1 cellular context compared by ENCODE assay signal in genomic region chr15:96338772-96339661, GRCh38.
A peak's percentile ranks its signal among the peaks of the same experiment; 100 is the strongest.
TF ChIP-seq lines count a peak whose summit lies in the region.

No MANE protein-coding gene starts in this region.

TF ChIP-seq in HEK293, 187 proteins besides CTCF, POLR2A, EP300 and RAD21 (continued from another document):
- TF ChIP-seq, protein P1, sequence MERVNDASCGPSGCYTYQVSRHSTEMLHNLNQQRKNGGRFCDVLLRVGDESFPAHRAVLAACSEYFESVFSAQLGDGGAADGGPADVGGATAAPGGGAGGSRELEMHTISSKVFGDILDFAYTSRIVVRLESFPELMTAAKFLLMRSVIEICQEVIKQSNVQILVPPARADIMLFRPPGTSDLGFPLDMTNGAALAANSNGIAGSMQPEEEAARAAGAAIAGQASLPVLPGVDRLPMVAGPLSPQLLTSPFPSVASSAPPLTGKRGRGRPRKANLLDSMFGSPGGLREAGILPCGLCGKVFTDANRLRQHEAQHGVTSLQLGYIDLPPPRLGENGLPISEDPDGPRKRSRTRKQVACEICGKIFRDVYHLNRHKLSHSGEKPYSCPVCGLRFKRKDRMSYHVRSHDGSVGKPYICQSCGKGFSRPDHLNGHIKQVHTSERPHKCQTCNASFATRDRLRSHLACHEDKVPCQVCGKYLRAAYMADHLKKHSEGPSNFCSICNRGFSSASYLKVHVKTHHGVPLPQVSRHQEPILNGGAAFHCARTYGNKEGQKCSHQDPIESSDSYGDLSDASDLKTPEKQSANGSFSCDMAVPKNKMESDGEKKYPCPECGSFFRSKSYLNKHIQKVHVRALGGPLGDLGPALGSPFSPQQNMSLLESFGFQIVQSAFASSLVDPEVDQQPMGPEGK (tag by site-specific recombination; IDR thresholded peaks at IDR 0.05) = peak; percentile 67
- TF ChIP-seq ZFP69B (tag by site-specific recombination; IDR thresholded peaks at IDR 0.05) (0 out of 2 replicates have a peak, but pooled peaks have one; percentile 19), PRDM1 (tag by site-specific recombination; IDR thresholded peaks at IDR 0.05) (peak; percentile 74), ZNF366 (tag by site-specific recombination; conservative IDR thresholded peaks at IDR 0.05) (peak; percentile 46; the same call in 1 of the 2 replicates), PRDM10 (tag by site-specific recombination; IDR thresholded peaks at IDR 0.05) (peak; percentile 93), WT1 (tag by site-specific recombination; IDR thresholded peaks at IDR 0.05) (0 out of 2 replicates have a peak, but pooled peaks have one; percentile 25), SCRT1 (tag by site-specific recombination; IDR thresholded peaks at IDR 0.05; ENCODE audit: borderline replicate concordance) (no peak), ZNF837 (tag by site-specific recombination; IDR thresholded peaks at IDR 0.05) (no peak), ZNF561 (tag by site-specific recombination; IDR thresholded peaks at IDR 0.05; ENCODE audit: borderline replicate concordance) (no peak), ZNF501 (tag by site-specific recombination; IDR thresholded peaks at IDR 0.05) (0 out of 2 replicates have a peak, but pooled peaks have one; percentile 32), GLIS2 (tag by site-specific recombination; IDR thresholded peaks at IDR 0.05) (peak; percentile 49; the same call in 1 of the 2 replicates), ZNF335 (tag by site-specific recombination; conservative IDR thresholded peaks at IDR 0.05) (peak; percentile 86), ZNF341 (tag by site-specific recombination; IDR thresholded peaks at IDR 0.05; ENCODE audit: low read depth) (peak; percentile 68), PRDM6 (tag by site-specific recombination; IDR thresholded peaks at IDR 0.05) (peak; percentile 99), IKZF3 (tag by site-specific recombination; IDR thresholded peaks at IDR 0.05) (peak; percentile 74), TRIM28 (IDR thresholded peaks at IDR 0.05; ENCODE audit: borderline replicate concordance, low read length) (no peak)
- TF ChIP-seq, protein P2, sequence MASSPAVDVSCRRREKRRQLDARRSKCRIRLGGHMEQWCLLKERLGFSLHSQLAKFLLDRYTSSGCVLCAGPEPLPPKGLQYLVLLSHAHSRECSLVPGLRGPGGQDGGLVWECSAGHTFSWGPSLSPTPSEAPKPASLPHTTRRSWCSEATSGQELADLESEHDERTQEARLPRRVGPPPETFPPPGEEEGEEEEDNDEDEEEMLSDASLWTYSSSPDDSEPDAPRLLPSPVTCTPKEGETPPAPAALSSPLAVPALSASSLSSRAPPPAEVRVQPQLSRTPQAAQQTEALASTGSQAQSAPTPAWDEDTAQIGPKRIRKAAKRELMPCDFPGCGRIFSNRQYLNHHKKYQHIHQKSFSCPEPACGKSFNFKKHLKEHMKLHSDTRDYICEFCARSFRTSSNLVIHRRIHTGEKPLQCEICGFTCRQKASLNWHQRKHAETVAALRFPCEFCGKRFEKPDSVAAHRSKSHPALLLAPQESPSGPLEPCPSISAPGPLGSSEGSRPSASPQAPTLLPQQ (tag by site-specific recombination; IDR thresholded peaks at IDR 0.05) = peak; percentile 53; the same call in 1 of the 2 replicates
- TF ChIP-seq, protein P3, sequence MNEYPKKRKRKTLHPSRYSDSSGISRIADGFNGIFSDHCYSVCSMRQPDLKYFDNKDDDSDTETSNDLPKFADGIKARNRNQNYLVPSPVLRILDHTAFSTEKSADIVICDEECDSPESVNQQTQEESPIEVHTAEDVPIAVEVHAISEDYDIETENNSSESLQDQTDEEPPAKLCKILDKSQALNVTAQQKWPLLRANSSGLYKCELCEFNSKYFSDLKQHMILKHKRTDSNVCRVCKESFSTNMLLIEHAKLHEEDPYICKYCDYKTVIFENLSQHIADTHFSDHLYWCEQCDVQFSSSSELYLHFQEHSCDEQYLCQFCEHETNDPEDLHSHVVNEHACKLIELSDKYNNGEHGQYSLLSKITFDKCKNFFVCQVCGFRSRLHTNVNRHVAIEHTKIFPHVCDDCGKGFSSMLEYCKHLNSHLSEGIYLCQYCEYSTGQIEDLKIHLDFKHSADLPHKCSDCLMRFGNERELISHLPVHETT (tag by site-specific recombination; IDR thresholded peaks at IDR 0.05) = no peak
